1 cellular context compared by ENCODE assay signal in the genomic region with DNA sequence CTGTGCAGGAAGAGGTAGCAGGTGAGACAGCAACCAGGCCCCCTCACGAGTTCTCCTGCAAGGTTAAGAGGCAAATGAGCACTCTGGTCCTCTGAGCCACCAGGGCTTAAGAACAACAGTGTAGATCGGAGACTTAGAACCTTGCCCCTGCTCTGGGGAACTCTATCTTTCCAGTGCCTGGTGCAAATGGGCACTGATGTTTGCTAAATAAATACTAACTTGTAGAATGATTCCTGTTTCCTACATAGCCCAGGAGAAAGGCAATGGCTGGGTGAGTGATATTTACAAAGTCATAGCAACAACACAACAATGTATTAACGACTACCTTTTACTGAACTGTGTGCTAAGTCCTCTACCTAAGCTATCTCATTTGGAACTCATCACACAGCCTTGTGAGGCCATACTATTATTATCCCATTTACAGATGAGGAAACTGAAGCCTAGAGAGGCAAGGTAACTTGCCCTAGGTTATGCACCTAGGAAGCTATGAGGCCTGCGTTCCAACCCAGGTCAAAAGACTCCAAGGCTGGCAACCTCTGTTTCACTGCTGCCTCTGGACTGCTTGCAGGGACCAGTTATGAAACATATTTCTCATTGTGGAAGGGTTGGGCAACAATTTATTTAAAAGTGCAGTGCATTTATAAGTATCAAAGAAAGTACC.
TF ChIP-seq lines count a peak whose summit lies in the region.

No MANE protein-coding gene starts in this region.

TF ChIP-seq in IMR-90, 13 proteins besides CTCF, POLR2A, EP300 and RAD21 (continued from another document):
- TF ChIP-seq, protein P1, sequence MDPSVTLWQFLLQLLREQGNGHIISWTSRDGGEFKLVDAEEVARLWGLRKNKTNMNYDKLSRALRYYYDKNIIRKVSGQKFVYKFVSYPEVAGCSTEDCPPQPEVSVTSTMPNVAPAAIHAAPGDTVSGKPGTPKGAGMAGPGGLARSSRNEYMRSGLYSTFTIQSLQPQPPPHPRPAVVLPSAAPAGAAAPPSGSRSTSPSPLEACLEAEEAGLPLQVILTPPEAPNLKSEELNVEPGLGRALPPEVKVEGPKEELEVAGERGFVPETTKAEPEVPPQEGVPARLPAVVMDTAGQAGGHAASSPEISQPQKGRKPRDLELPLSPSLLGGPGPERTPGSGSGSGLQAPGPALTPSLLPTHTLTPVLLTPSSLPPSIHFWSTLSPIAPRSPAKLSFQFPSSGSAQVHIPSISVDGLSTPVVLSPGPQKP (IDR thresholded peaks at IDR 0.05; ENCODE audit: borderline replicate concordance, low read depth, low read length) = no peak
- TF ChIP-seq MXI1 (IDR thresholded peaks at IDR 0.05; ENCODE audit: borderline replicate concordance, low read depth, low read length) = no peak
- no peak for TF ChIP-seq FOS (IDR thresholded peaks at IDR 0.05; ENCODE audit: low read depth, low read length)
- no peak for TF ChIP-seq SMC3 (IDR thresholded peaks at IDR 0.05; ENCODE audit: low read depth, low read length)
- TF ChIP-seq, protein P2, sequence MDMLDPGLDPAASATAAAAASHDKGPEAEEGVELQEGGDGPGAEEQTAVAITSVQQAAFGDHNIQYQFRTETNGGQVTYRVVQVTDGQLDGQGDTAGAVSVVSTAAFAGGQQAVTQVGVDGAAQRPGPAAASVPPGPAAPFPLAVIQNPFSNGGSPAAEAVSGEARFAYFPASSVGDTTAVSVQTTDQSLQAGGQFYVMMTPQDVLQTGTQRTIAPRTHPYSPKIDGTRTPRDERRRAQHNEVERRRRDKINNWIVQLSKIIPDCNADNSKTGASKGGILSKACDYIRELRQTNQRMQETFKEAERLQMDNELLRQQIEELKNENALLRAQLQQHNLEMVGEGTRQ (IDR thresholded peaks at IDR 0.05; ENCODE audit: low read depth, low read length) = no peak
